ENCODE assay signal across 19 cellular contexts in the genomic region with DNA sequence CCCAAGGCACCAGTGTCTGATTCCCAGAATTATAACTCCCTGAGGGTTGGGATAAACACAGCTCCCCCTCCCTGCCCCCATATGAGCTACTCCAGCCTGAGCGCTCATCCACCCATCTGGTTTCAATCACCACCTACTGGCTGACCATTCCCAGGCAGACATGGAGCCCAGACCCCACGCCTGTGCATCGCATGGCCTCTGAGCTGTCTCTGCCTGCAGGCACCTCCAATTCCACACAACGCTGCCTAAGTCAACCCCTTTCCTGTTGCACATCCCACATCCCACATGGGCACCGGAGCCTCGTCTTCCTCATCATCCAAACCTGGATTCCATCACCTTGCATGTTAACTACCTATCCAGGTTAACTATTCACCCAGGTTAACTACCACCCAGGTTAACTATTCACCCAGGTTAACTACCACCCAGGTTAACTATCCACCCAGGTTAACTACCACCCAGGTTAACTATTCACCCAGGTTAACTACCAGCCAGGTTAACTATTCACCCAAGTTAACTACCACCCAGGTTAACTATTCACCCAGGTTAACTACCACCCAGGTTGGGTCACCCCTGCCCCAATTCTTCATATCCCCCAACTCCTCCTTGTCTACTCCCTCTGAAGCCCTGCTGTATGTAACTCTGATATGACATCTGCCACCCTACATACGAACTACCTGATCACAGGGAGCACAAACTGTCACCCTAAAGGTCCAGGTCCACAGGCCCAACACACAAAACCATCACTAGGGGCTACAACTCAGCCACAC. TPM values are rescaled to one million over a fixed set of nuclear protein-coding genes. Genes with fewer than 3 reads are reported as not detected.
"Had no signal": no experiment of that assay in that cellular context is flagged by ENCODE, and none has a peak within 500 bp of the region (broad histone marks: within the 10 kb centered on the region; RNA-seq: fewer than 3 reads in every experiment).

No MANE protein-coding gene starts in this region.

- H3K36me3 Mint-ChIP-seq: activated naive CD4-positive, alpha-beta T cell treated with anti-CD3 and anti-CD28 coated beads, Interleukin-2, amount 50 U/mL, for 24 hours; stimulated activated memory B cell treated with anti-CD40 and anti-IgM and Interleukin-4, amounts not matched to agents 10 μg/mL and 1 μg/mL and 100 μg/mL, for 72 hours; type B pancreatic cell had no signal

- H3K27me3 Mint-ChIP-seq: type B pancreatic cell had no signal

- H3K9me3 Mint-ChIP-seq: activated T-helper 17 cell treated with anti-CD3 and anti-CD28 coated beads, Interleukin-2, amount 50 U/mL, for 72 hours; stimulated activated memory B cell treated with anti-CD40 and anti-IgM and Interleukin-4, amounts not matched to agents 10 μg/mL and 1 μg/mL and 100 μg/mL, for 72 hours had no signal

- H3K27ac ChIP-seq: coronary artery, gastroesophageal sphincter, lower lobe of right lung had no signal

- DNase-seq: activated CD4-positive, alpha-beta T cell treated with anti-CD3 and anti-CD28 coated beads, Interleukin-2, amount 10 ng/mL, durations not matched to agents 7 days and 5 days; activated CD4-positive, CD25-positive, alpha-beta regulatory T cell; activated CD8-positive, alpha-beta memory T cell treated with anti-CD3 and anti-CD28 coated beads for 24 hours; central memory CD4-positive, alpha-beta T cell; effector CD8-positive, alpha-beta T cell; kidney glomerular epithelial cell; lower lobe of right lung; naive thymus-derived CD8-positive, alpha-beta T cell; right cardiac atrium; T-helper 2 cell had no signal

- H3K4me3 ChIP-seq: coronary artery, gastroesophageal sphincter, lower lobe of right lung had no signal

- H3K4me1 Mint-ChIP-seq: activated CD4-positive, alpha-beta T cell treated with anti-CD3 and anti-CD28 coated beads, Interleukin-2, amount 10 ng/mL, durations not matched to agents 7 days and 5 days; activated naive CD4-positive, alpha-beta T cell treated with anti-CD3 and anti-CD28 coated beads, Interleukin-2, amount 50 U/mL, for 24 hours; activated T-helper 17 cell treated with anti-CD3 and anti-CD28 coated beads, Interleukin-2, amount 50 U/mL, for 72 hours; stimulated activated memory B cell treated with anti-CD40 and anti-IgM and Interleukin-4, amounts not matched to agents 10 μg/mL and 1 μg/mL and 100 μg/mL, for 72 hours had no signal

- H3K27ac Mint-ChIP-seq: activated CD4-positive, alpha-beta T cell treated with anti-CD3 and anti-CD28 coated beads, Interleukin-2, amount 10 ng/mL, durations not matched to agents 7 days and 5 days; activated naive CD4-positive, alpha-beta T cell treated with anti-CD3 and anti-CD28 coated beads, Interleukin-2, amount 50 U/mL, for 24 hours; activated T-helper 17 cell treated with anti-CD3 and anti-CD28 coated beads, Interleukin-2, amount 50 U/mL, for 72 hours; stimulated activated memory B cell treated with anti-CD40 and anti-IgM and Interleukin-4, amounts not matched to agents 10 μg/mL and 1 μg/mL and 100 μg/mL, for 72 hours; type B pancreatic cell had no signal

- H3K36me3 ChIP-seq: gastroesophageal sphincter, lower lobe of right lung had no signal

- H3K4me3 Mint-ChIP-seq: activated CD4-positive, alpha-beta T cell treated with anti-CD3 and anti-CD28 coated beads, Interleukin-2, amount 10 ng/mL, durations not matched to agents 7 days and 5 days; activated naive CD4-positive, alpha-beta T cell treated with anti-CD3 and anti-CD28 coated beads, Interleukin-2, amount 50 U/mL, for 24 hours; activated T-helper 17 cell treated with anti-CD3 and anti-CD28 coated beads, Interleukin-2, amount 50 U/mL, for 72 hours; naive thymus-derived CD8-positive, alpha-beta T cell; stimulated activated memory B cell treated with anti-CD40 and anti-IgM and Interleukin-4, amounts not matched to agents 10 μg/mL and 1 μg/mL and 100 μg/mL, for 72 hours; type B pancreatic cell had no signal

- H3K9me3 ChIP-seq: gastroesophageal sphincter, lower lobe of right lung had no signal

- H3K4me1 ChIP-seq: gastroesophageal sphincter, lower lobe of right lung had no signal

RNA-seq across cellular contexts. Expression of a gene that starts 47.8 kb away (rescaled TPM):
- total RNA-seq: activated CD4-positive, alpha-beta T cell treated with anti-CD3 and anti-CD28 coated beads, Interleukin-2, amount 10 ng/mL, durations not matched to agents 7 days and 5 days; activated T-helper 17 cell treated with anti-CD3 and anti-CD28 coated beads, Interleukin-2, amount 50 U/mL, for 72 hours; gastroesophageal sphincter; lower lobe of right lung; mononuclear cell; naive thymus-derived CD8-positive, alpha-beta T cell; posterior vena cava; right cardiac atrium; subcutaneous adipose tissue had no signal
- polyA plus RNA-seq: naive thymus-derived CD8-positive, alpha-beta T cell; right cardiac atrium had no signal
